Comparison of ENCODE assay signal across 23 cellular contexts in genomic region chrX:17369294-17369693, GRCh38.
"Had no signal": no experiment of that assay in that cellular context is flagged by ENCODE, and none has a peak within 500 bp of the region (broad histone marks: within the 10 kb centered on the region; RNA-seq: fewer than 3 reads in every experiment).

No MANE protein-coding gene starts in this region.

- H3K4me3 ChIP-seq: body of pancreas, dorsolateral prefrontal cortex, esophagus squamous epithelium, gastroesophageal sphincter, pancreas, psoas muscle, right atrium auricular region, tibial artery had no signal

- H3K27me3 ChIP-seq: body of pancreas, esophagus squamous epithelium, gastroesophageal sphincter, right atrium auricular region, tibial artery had no signal

- H3K4me1 ChIP-seq: body of pancreas, gastroesophageal sphincter, pancreas, psoas muscle, right atrium auricular region, tibial artery had no signal

- DNase-seq: activated CD4-positive, alpha-beta T cell treated with anti-CD3 and anti-CD28 coated beads, Interleukin-2, amount 10 ng/mL, durations not matched to agents 7 days and 5 days; activated CD4-positive, CD25-positive, alpha-beta regulatory T cell treated with anti-CD3 and anti-CD28 coated beads, Interleukin-2, amount 50 U/mL, for 72 hours; activated gamma-delta T cell treated with Interleukin-2 at 50 U/mL for 16 hours; activated T-cell treated with anti-CD3 and anti-CD28 coated beads, Interleukin-2, amount 50 U/mL, for 1 hour; anterior cingulate cortex; body of pancreas; caudate nucleus; dorsolateral prefrontal cortex; effector memory CD8-positive, alpha-beta T cell; esophagus squamous epithelium; head of caudate nucleus; hypothalamus; nephron progenitor cell; pancreas; psoas muscle; stimulated activated CD4-positive, alpha-beta T cell treated with anti-CD3 and anti-CD28 coated beads, Interleukin-12 subunit alpha, Interleukin-12 subunit beta, amount 100 ng/mL, for 4 hours; stimulated activated CD4-positive, alpha-beta T cell treated with anti-CD3 and anti-CD28 coated beads, Interleukin-4, amount 100 ng/mL, for 4 hours; stimulated activated naive CD8-positive, alpha-beta T cell treated with anti-CD3 and anti-CD28 coated beads, Interleukin-15, Interleukin-2, amounts not matched to agents 100 U/mL and 50 U/mL, for 24 hours; T-helper 2 cell; tibial artery; WERI-Rb-1 had no signal

- H3K36me3 ChIP-seq: esophagus squamous epithelium, gastroesophageal sphincter, pancreas, right atrium auricular region, tibial artery, WERI-Rb-1 had no signal

- H3K9me3 ChIP-seq: esophagus squamous epithelium, gastroesophageal sphincter, pancreas, psoas muscle, right atrium auricular region, tibial artery had no signal

- H3K27ac ChIP-seq: body of pancreas, dorsolateral prefrontal cortex, esophagus squamous epithelium, gastroesophageal sphincter, pancreas, psoas muscle, right atrium auricular region, tibial artery, WERI-Rb-1 had no signal
